19 cellular contexts compared by ENCODE assay signal in genomic region chr2:116980354-116980753, GRCh38.
"Had no signal": no experiment of that assay in that cellular context is flagged by ENCODE, and none has a peak within 500 bp of the region (broad histone marks: within the 10 kb centered on the region; RNA-seq: fewer than 3 reads in every experiment).

No MANE protein-coding gene starts in this region.

- H3K4me3 ChIP-seq: body of pancreas, hepatocyte, thyroid gland had no signal

- H3K36me3 Mint-ChIP-seq: naive thymus-derived CD4-positive, alpha-beta T cell had no signal

- H3K4me3 Mint-ChIP-seq: activated naive CD4-positive, alpha-beta T cell treated with anti-CD3 and anti-CD28 coated beads for 36 hours; activated T-cell treated with anti-CD3 and anti-CD28 coated beads, Interleukin-2, amount 50 U/mL, for 4 hours; naive thymus-derived CD4-positive, alpha-beta T cell had no signal

- H3K4me1 Mint-ChIP-seq: naive thymus-derived CD4-positive, alpha-beta T cell had no signal

- H3K27me3 Mint-ChIP-seq: naive thymus-derived CD4-positive, alpha-beta T cell had no signal

- DNase-seq: activated CD4-positive, alpha-beta T cell treated with anti-CD3 and anti-CD28 coated beads, Interleukin-2, amount 50 U/mL, for 1 hour; activated CD4-positive, CD25-positive, alpha-beta regulatory T cell treated with anti-CD3 and anti-CD28 coated beads, Interleukin-2, amount 50 U/mL, for 72 hours; activated CD8-positive, alpha-beta memory T cell treated with anti-CD3 and anti-CD28 coated beads, Interleukin-2, amount 50 U/mL, for 4 hours; activated naive CD4-positive, alpha-beta T cell treated with anti-CD3 and anti-CD28 coated beads for 36 hours; activated T-cell treated with anti-CD3 and anti-CD28 coated beads, Interleukin-2, amount 50 U/mL, for 4 hours; body of pancreas; foreskin keratinocyte; left cardiac atrium; mesenchymal stem cell; naive thymus-derived CD4-positive, alpha-beta T cell; posterior cingulate gyrus; retina; stimulated activated CD4-positive, alpha-beta T cell treated with anti-CD3 and anti-CD28 coated beads, Interleukin-1b, Interleukin-23, amount 100 ng/mL, for 48 hours; stimulated activated CD8-positive, alpha-beta memory T cell treated with anti-CD3 and anti-CD28 coated beads, Interleukin-4, amount 100 ng/mL, for 48 hours; stimulated activated naive CD4-positive, alpha-beta T cell treated with Interleukin-2 at 50 U/mL for 16 hours; thyroid gland had no signal

- H3K27me3 ChIP-seq: body of pancreas, foreskin keratinocyte, hepatocyte, thyroid gland had no signal

- H3K4me1 ChIP-seq: body of pancreas, foreskin keratinocyte, thyroid gland had no signal

- H3K9me3 ChIP-seq: thyroid gland had no signal

- H3K36me3 ChIP-seq: thyroid gland had no signal

- H3K27ac Mint-ChIP-seq: activated naive CD4-positive, alpha-beta T cell treated with anti-CD3 and anti-CD28 coated beads for 36 hours; naive thymus-derived CD4-positive, alpha-beta T cell had no signal

- FAIRE-seq: islet of Langerhans had no signal

- H3K27ac ChIP-seq: body of pancreas, epithelial cell of prostate, foreskin keratinocyte, hepatocyte, thyroid gland had no signal
